ENCODE assay signal across 7 cellular contexts in genomic region chr4:107669068-107669467, GRCh38.
"Had no signal": no experiment of that assay in that cellular context is flagged by ENCODE, and none has a peak within 500 bp of the region (broad histone marks: within the 10 kb centered on the region; RNA-seq: fewer than 3 reads in every experiment).

No MANE protein-coding gene starts in this region.

- H3K4me3 ChIP-seq: GM23338 had no signal

- DNase-seq: H9, HCEC 1CT, KBM-7 had no signal

- H3K4me2 ChIP-seq: GM23338 had no signal

- H2AFZ ChIP-seq: GM23338 had no signal

- FAIRE-seq: H1, H54, HTR-8/SVneo had no signal

- ATAC-seq: GM23338 had no signal
